17 cellular contexts compared by ENCODE assay signal in genomic region chr4:69497081-69497480, GRCh38. TPM values are rescaled to one million over a fixed set of nuclear protein-coding genes. Genes with fewer than 3 reads are reported as not detected.
DNase-seq lines count a peak whose midpoint lies in the region; ATAC-seq lines count a peak whose summit lies in the region.
"Had no signal": no experiment of that assay in that cellular context is flagged by ENCODE, and none has a peak within 500 bp of the region (broad histone marks: within the 10 kb centered on the region; RNA-seq: fewer than 3 reads in every experiment).

No MANE protein-coding gene starts in this region.

- no peaks in the 10 kb centered on the region for H3K9me3 ChIP-seq in MG63
- H3K9me3 ChIP-seq: colonic mucosa, upper lobe of right lung had no signal

- ATAC-seq in GM18873 (IDR thresholded peaks at IDR 0.05; ENCODE audit: low FRiP score, unreplicated experiment): no peak
- ATAC-seq: right cardiac atrium, upper lobe of right lung had no signal

- H3K36me3 ChIP-seq in MG63: no peaks in the 10 kb centered on the region
- H3K36me3 ChIP-seq: colonic mucosa, upper lobe of right lung had no signal

- H3K27me3 ChIP-seq in MG63: no peaks in the 10 kb centered on the region
- H3K27me3 ChIP-seq: colonic mucosa, upper lobe of right lung had no signal

- no peak overlapping the region for H3K4me3 ChIP-seq in MG63
- H3K4me3 ChIP-seq: colonic mucosa, upper lobe of right lung had no signal

- DNase-seq in A172 (ENCODE audit: low spot score) (peak; percentile 56), MG63 (peak; percentile 1), astrocyte of the hippocampus (ENCODE audit: low read depth, low spot score) (peak; percentile 45), kidney tubule cell (ENCODE audit: low spot score) (peak; percentile 95), NCI-H146 (lab: John Stamatoyannopoulos, UW) (no peak), NCI-H2227 (lab: John Stamatoyannopoulos, UW; ENCODE audit: unreplicated experiment) (no peak), NCI-H2171 treated with DMSO at 0.1 percent for 48 hours (lab: John Stamatoyannopoulos, UW) (no peak)
- DNase-seq: activated CD4-positive, alpha-beta T cell treated with anti-CD3 and anti-CD28 coated beads for 48 hours; CD4-positive, alpha-beta memory T cell; colonic mucosa; glutamatergic neuron; H9; NCI-H187; NCI-H510A; right cardiac atrium; upper lobe of right lung had no signal

RNA-seq across cellular contexts. Expression of gene UGT2B4, which starts 1.4 kb away (rescaled TPM):
- not detected in 2 replicates for total RNA-seq in A172 (2014; rRNA removed; shearing (Covaris generic))
- not detected in 2 replicates for total RNA-seq in MG63 (2014; rRNA removed; shearing (Covaris generic); ENCODE audit: low replicate concordance)
- total RNA-seq: CD4-positive, alpha-beta memory T cell; H9; upper lobe of right lung had no signal

Comparison
In these comparisons a context has a peak if more than half of its experiments do, and no peak if none do; other contexts are left out.
1. DNase-seq: peak in A172 (single experiment), MG63 (single experiment), astrocyte of the hippocampus (single experiment) and kidney tubule cell (single experiment); none in NCI-H146 (single experiment), NCI-H2227 (single experiment) and NCI-H2171 treated with DMSO at 0.1 percent for 48 hours (single experiment).